ENCODE assay signal across 8 cellular contexts in the genomic region with DNA sequence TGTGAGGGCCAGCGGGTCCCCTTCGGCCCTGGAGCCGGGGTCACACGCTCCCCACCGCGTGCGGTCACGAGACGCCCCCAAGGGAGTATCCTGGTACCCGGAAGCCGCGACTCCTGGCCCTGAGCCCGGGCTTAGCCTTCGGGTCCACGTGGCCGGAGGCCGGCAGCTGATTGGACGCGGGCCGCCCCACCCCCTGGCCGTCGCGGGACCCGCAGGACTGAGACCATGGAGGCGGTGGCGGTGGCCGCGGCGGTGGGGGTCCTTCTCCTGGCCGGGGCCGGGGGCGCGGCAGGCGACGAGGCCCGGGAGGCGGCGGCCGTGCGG. TPM values are rescaled to one million over a fixed set of nuclear protein-coding genes. Genes with fewer than 3 reads are reported as not detected.
DNase-seq lines count a peak whose midpoint lies in the region; ATAC-seq and TF ChIP-seq lines count a peak whose summit lies in the region.

Gene NAGLU (plus strand): TSS at position 194 of the 324 bp plus-strand sequence. CDS start 32 bp downstream, at position 226.

- H3K4me1 Mint-ChIP-seq in GM23338, result peaks cover 18% of the 10 kb centered on the region
- peaks cover 53% of the 10 kb centered on the region for H3K4me1 Mint-ChIP-seq in nephron progenitor cell
- peaks cover 59% of the 10 kb centered on the region for H3K4me1 Mint-ChIP-seq in stimulated activated naive CD8-positive, alpha-beta T cell treated with anti-CD3 and anti-CD28 coated beads, Interleukin-15, amount 100 ng/mL, for 72 hours

- no peaks in the 10 kb centered on the region for H4K20me1 ChIP-seq in GM23338 (replicated peaks; ENCODE audit: insufficient read depth)

- H3K36me3 Mint-ChIP-seq in GM23338 (ENCODE audit: low read depth), result peaks cover 15% of the 10 kb centered on the region
- peaks cover 12% of the 10 kb centered on the region for H3K36me3 Mint-ChIP-seq in nephron progenitor cell (ENCODE audit: low read depth)

- H3K9me3 ChIP-seq in RWPE2 (ENCODE audit: severe bottlenecking), result no peaks in the 10 kb centered on the region

- H3K4me2 ChIP-seq in GM23338, result peak within 1 kb of the TSS; percentile 95

- peak within 1 kb of the TSS; percentile 68 for H3K4me3 ChIP-seq in GM23338
- H3K4me3 ChIP-seq in RWPE2 (ENCODE audit: severe bottlenecking), result peak within 1 kb of the TSS; percentile 85
- peak within 1 kb of the TSS; percentile 62 for H3K4me3 ChIP-seq in fibroblast of pulmonary artery (replicated peaks; ENCODE audit: low read depth, low read length)

- TF ChIP-seq CTCF in GM23338 (conservative IDR thresholded peaks at IDR 0.05; ENCODE audit: low read depth in 2 of 2) (no peak), RWPE2 (IDR thresholded peaks at IDR 0.05; ENCODE audit: poor library complexity, severe bottlenecking) (no peak), fibroblast of pulmonary artery (IDR thresholded peaks at IDR 0.05; ENCODE audit: low read length, missing control alignments) (no peak), nephron progenitor cell (IDR thresholded peaks at IDR 0.05) (no peak)

- no peaks in the 10 kb centered on the region; the same call in 2 of the 3 replicates for H3K9me3 Mint-ChIP-seq in GM23338
- no peaks in the 10 kb centered on the region for H3K9me3 Mint-ChIP-seq in nephron progenitor cell
- H3K9me3 Mint-ChIP-seq in stimulated activated naive CD8-positive, alpha-beta T cell treated with anti-CD3 and anti-CD28 coated beads, Interleukin-15, amount 100 ng/mL, for 72 hours, result no peaks in the 10 kb centered on the region

- H3K27ac ChIP-seq in GM23338 (ENCODE audit: low read depth), result peak within 1 kb of the TSS; percentile 66
- peak within 1 kb of the TSS; percentile 78 for H3K27ac ChIP-seq in RWPE2 (ENCODE audit: poor library complexity, severe bottlenecking)

- H3K27me3 Mint-ChIP-seq in GM23338 (ENCODE audit: insufficient read depth, low read depth, poor library complexity), result peaks cover 16% of the 10 kb centered on the region
- H3K27me3 Mint-ChIP-seq in nephron progenitor cell (ENCODE audit: low read depth, poor library complexity), result peaks cover 12% of the 10 kb centered on the region
- peaks cover 9% of the 10 kb centered on the region for H3K27me3 Mint-ChIP-seq in stimulated activated naive CD8-positive, alpha-beta T cell treated with anti-CD3 and anti-CD28 coated beads, Interleukin-15, amount 100 ng/mL, for 72 hours

- peaks cover 24% of the 10 kb centered on the region; the same call in 1 of the 2 replicates for H3F3A ChIP-seq in GM23338 (replicated peaks; ENCODE audit: low read depth)

- H3K4me3 Mint-ChIP-seq in GM23338, result peak within 1 kb of the TSS; percentile 83
- H3K4me3 Mint-ChIP-seq in nephron progenitor cell, result peak within 1 kb of the TSS; percentile 85
- peak within 1 kb of the TSS; percentile 92 for H3K4me3 Mint-ChIP-seq in stimulated activated naive CD8-positive, alpha-beta T cell treated with anti-CD3 and anti-CD28 coated beads, Interleukin-15, amount 100 ng/mL, for 72 hours

- H3K4me1 ChIP-seq in GM23338 (ENCODE audit: insufficient read depth) (peaks cover 18% of the 10 kb centered on the region), RWPE2 (ENCODE audit: insufficient read depth, poor library complexity, severe bottlenecking) (peaks cover 12% of the 10 kb centered on the region)

- ATAC-seq in GM23338 (peak; percentile 81), RWPE2 (ENCODE audit: low read depth) (peak; percentile 77)
- peak; percentile 93 for ATAC-seq in stimulated activated naive CD8-positive, alpha-beta T cell treated with anti-CD3 and anti-CD28 coated beads, Interleukin-15, amount 100 ng/mL, for 72 hours

- H3K36me3 ChIP-seq in GM23338 (ENCODE audit: insufficient read depth), result no peaks in the 10 kb centered on the region
- H3K36me3 ChIP-seq in RWPE2 (ENCODE audit: low read depth), result peaks cover 5% of the 10 kb centered on the region; the same call in 1 of the 2 replicates

- H2AFZ ChIP-seq in GM23338, result 0 out of 2 replicates have a peak within 1 kb of the TSS, but pooled peaks have one; percentile 28

- no peaks in the 10 kb centered on the region for H3K79me2 ChIP-seq in GM23338 (replicated peaks; ENCODE audit: insufficient read depth)

- H3K27me3 ChIP-seq in GM23338 (ENCODE audit: insufficient read depth) (peaks cover 29% of the 10 kb centered on the region), RWPE2 (ENCODE audit: insufficient read depth, poor library complexity, severe bottlenecking) (no peaks in the 10 kb centered on the region)

- DNase-seq in Daoy (ENCODE audit: low read depth) (peak; percentile 89), GM23338 (ENCODE audit: low spot score) (peak; percentile 94), LHCN-M2 (ENCODE audit: low read depth) (peak; percentile 88), RWPE2 (ENCODE audit: low spot score) (peak; percentile 85), fibroblast of pulmonary artery (ENCODE audit: low read depth) (peak; percentile 89), nephron progenitor cell (peak; percentile 89)
- peak; percentile 74 for DNase-seq in activated effector memory CD4-positive, alpha-beta T cell treated with Interleukin-2 at 50 U/mL for 16 hours
- peak; percentile 83 to 88 for DNase-seq in stimulated activated naive CD8-positive, alpha-beta T cell treated with anti-CD3 and anti-CD28 coated beads, Interleukin-15, amount 100 ng/mL, for 72 hours

- H3K27ac Mint-ChIP-seq in GM23338 (peak within 1 kb of the TSS; percentile 52), nephron progenitor cell (peak within 1 kb of the TSS; percentile 89)
- H3K27ac Mint-ChIP-seq in stimulated activated naive CD8-positive, alpha-beta T cell treated with anti-CD3 and anti-CD28 coated beads, Interleukin-15, amount 100 ng/mL, for 72 hours, result peak within 1 kb of the TSS; percentile 65 to 90

- no peaks in the 10 kb centered on the region for H3K9me2 ChIP-seq in GM23338 (ENCODE audit: insufficient read depth)

TF ChIP-seq in GM23338, 12 proteins besides CTCF, POLR2A, EP300 and RAD21:
- no peak for TF ChIP-seq NANOG (IDR thresholded peaks at IDR 0.05; ENCODE audit: borderline replicate concordance)
- TF ChIP-seq POLR2AphosphoS5 (IDR thresholded peaks at IDR 0.05; ENCODE audit: low read depth), result peak; percentile 66

RNA-seq across cellular contexts. Expression of gene NAGLU, which starts in this region (rescaled TPM):
- total RNA-seq in Daoy (2014; rRNA removed; shearing (Covaris generic)), result 10.5 and 14.2 TPM in 2 replicates
- 21.9 and 31.2 TPM in 2 replicates for total RNA-seq in GM23338 (2014; rRNA removed; shearing (Covaris generic))
- 12.0 and 13.0 TPM in 2 replicates for polyA plus RNA-seq in GM23338 (2016; fragmentation: Nextera tagmentation; extraction: Ambion mirVana)
- 94.8 and 97.0 TPM in 2 replicates for total RNA-seq in LHCN-M2 (2014; rRNA removed)
- polyA plus RNA-seq in LHCN-M2 (2012), result 39.9 TPM

Comparison
In these comparisons a context has a peak if more than half of its experiments do, and no peak if none do; other contexts are left out.
1. Peak in every context shown above with its lines: DNase-seq, ATAC-seq, H3K4me3 ChIP-seq and H3K27ac ChIP-seq.